ENCODE assay signal across 8 cellular contexts in genomic region chr5:78985407-78986223, GRCh38. TPM values are rescaled to one million over a fixed set of nuclear protein-coding genes. Genes with fewer than 3 reads are reported as not detected.
DNase-seq lines count a peak whose midpoint lies in the region; ATAC-seq and TF ChIP-seq lines count a peak whose summit lies in the region.

No MANE protein-coding gene starts in this region.

- H3K4me1 ChIP-seq in lower lobe of right lung, result peaks cover 11% of the 10 kb centered on the region

- no peaks in the 10 kb centered on the region for H3K9me3 Mint-ChIP-seq in dendritic cell treated with granulocyte-macrophage colony-stimulating factor and Interleukin-4, amounts not matched to agents 40 ng/mL and 50 ng/mL, for 4 days

- DNase-seq in DMS 273 (lab: John Stamatoyannopoulos, UW; ENCODE audit: unreplicated experiment) (peak; percentile 64), DMS 273 treated with DMSO at 0.1 percent for 48 hours (lab: John Stamatoyannopoulos, UW) (no peak), NCI-H146 (lab: John Stamatoyannopoulos, UW) (peak; percentile 63), lower lobe of right lung (peak; percentile 49)
- peak; percentile 33 to 40 for DNase-seq in activated CD4-positive, alpha-beta T cell treated with anti-CD3 and anti-CD28 coated beads for 24 hours (ENCODE audit: low read depth in 2 of 2)
- DNase-seq in stimulated activated CD8-positive, alpha-beta memory T cell treated with anti-CD3 and anti-CD28 coated beads, Interleukin-12 subunit alpha, Interleukin-12 subunit beta, amount 100 ng/mL, for 4 hours (ENCODE audit: low read depth), result peak; percentile 22

- no peaks in the 10 kb centered on the region for H3K27me3 ChIP-seq in lower lobe of right lung (ENCODE audit: low read depth)

- peaks cover 29% of the 10 kb centered on the region for H3K4me1 Mint-ChIP-seq in dendritic cell treated with granulocyte-macrophage colony-stimulating factor and Interleukin-4, amounts not matched to agents 40 ng/mL and 50 ng/mL, for 4 days (ENCODE audit: low read depth)

- peak overlapping the region; percentile 98 for H3K27ac ChIP-seq in lower lobe of right lung

- H3K27me3 Mint-ChIP-seq in dendritic cell treated with granulocyte-macrophage colony-stimulating factor and Interleukin-4, amounts not matched to agents 40 ng/mL and 50 ng/mL, for 4 days, result peaks cover 3% of the 10 kb centered on the region

- ATAC-seq in HG02610 (IDR thresholded peaks at IDR 0.05; ENCODE audit: unreplicated experiment) (peak; percentile 72), lower lobe of right lung (peak; percentile 36 to 49)

- H3K36me3 ChIP-seq in lower lobe of right lung, result no peaks in the 10 kb centered on the region

- peak overlapping the region; percentile 90 for H3K4me3 Mint-ChIP-seq in dendritic cell treated with granulocyte-macrophage colony-stimulating factor and Interleukin-4, amounts not matched to agents 40 ng/mL and 50 ng/mL, for 4 days

- H3K4me3 ChIP-seq in lower lobe of right lung, result peak overlapping the region; percentile 79

- no peaks in the 10 kb centered on the region for H3K36me3 Mint-ChIP-seq in dendritic cell treated with granulocyte-macrophage colony-stimulating factor and Interleukin-4, amounts not matched to agents 40 ng/mL and 50 ng/mL, for 4 days (ENCODE audit: low read depth)

- intact Hi-C loops in dendritic cell treated with granulocyte-macrophage colony-stimulating factor and Interleukin-4, amounts not matched to agents 40 ng/mL and 50 ng/mL, for 4 days (cut with micrococcal nuclease), result no loop called here
- intact Hi-C loops in lower lobe of right lung (cut with DNase I), result no loop called here

- TF ChIP-seq CTCF in lower lobe of right lung (IDR thresholded peaks at IDR 0.05), result no peak

- H3K27ac Mint-ChIP-seq in dendritic cell treated with granulocyte-macrophage colony-stimulating factor and Interleukin-4, amounts not matched to agents 40 ng/mL and 50 ng/mL, for 4 days, result peak overlapping the region; percentile 93

- no peaks in the 10 kb centered on the region for H3K9me3 ChIP-seq in lower lobe of right lung

RNA-seq across cellular contexts. Expression of gene ARSB, which starts 0.5 kb away (rescaled TPM):
- total RNA-seq in lower lobe of right lung, result 21.6 TPM
